Comparison of ENCODE assay signal across 8 cellular contexts in the genomic region with DNA sequence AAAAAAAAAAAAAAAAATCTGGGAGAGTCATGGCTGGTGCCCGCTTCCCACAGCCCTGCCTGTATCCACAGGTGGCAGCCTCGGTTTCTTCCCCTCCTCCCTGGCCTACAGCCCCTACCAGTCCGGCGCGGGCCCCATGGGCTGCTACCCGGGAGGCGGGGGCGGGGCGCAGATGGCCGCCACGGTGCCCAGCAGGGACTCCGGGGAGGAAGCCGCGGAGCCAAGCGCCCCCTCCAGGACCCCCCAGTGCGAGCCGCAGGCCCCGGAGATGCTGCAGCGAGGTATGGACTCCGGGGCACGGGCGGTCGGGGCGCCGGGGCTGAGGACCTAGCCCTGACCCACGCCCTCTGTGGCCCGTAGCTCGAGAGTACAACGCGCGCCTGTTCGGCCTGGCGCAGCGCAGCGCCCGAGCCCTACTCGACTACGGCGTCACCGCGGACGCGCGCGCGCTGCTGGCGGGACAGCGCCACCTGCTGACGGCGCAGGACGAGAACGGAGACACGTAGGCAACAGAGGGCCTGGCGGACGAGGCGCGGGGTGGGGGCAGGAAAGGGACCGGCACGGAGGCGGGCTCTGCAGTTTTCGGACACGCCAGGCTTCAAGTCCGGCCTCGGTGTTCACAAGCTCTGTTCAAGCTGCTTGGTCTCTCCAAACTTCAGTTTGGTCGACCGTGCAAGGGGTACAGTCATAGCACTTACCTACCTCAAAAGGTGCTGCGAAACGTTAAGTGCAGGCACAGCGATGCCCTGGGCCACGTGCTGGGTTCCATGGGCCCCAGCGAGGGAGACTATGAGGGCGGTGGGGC. TPM values are rescaled to one million over a fixed set of nuclear protein-coding genes. Genes with fewer than 3 reads are reported as not detected.
DNase-seq lines count a peak whose midpoint lies in the region; ATAC-seq and TF ChIP-seq lines count a peak whose summit lies in the region.

No MANE protein-coding gene starts in this region.

- CTCF ChIA-PET in A673 (lab: Charles Lee) = interaction anchor here (0.6 to 1.7 kb wide), 10 partner anchors 10 to 184 kb away, joined by 3 to 7 read pairs (median 4); a partner anchor contains a TSS

- H3K27me3 ChIP-seq in A673 (replicated peaks; ENCODE audit: insufficient read depth, low read depth, low read length, poor library complexity) = no peaks in the 10 kb centered on the region

- intact Hi-C loops in A673 (cut with micrococcal nuclease; ENCODE audit: unreplicated experiment) = loop anchor here (5.0 to 10.0 kb wide), 3 partner anchors 167 to 245 kb away; a partner anchor contains a TSS
- intact Hi-C loops in left colon (cut with DNase I, micrococcal nuclease) = no loop called here

- no peaks in the 10 kb centered on the region for H3K36me3 ChIP-seq in A673 (ENCODE audit: insufficient read depth, low read length, poor library complexity, severe bottlenecking)

- H3K27ac ChIP-seq in A673 (ENCODE audit: low read depth, low read length, poor library complexity, severe bottlenecking) = peak overlapping the region; percentile 86
- peak overlapping the region; percentile 75 for H3K27ac ChIP-seq in cingulate gyrus (ENCODE audit: low read depth, low read length)

- DNase-seq in A673 (ENCODE audit: low spot score) (peak; percentile 89), NCI-H446 (lab: John Stamatoyannopoulos, UW) (peak; percentile 30 to 78), left colon (peak; percentile 85 to 93)
- peak; percentile 74 to 83 for DNase-seq in activated CD4-positive, alpha-beta T cell treated with anti-CD3 and anti-CD28 coated beads for 24 hours (ENCODE audit: low read depth in 2 of 2)
- DNase-seq in stimulated activated CD4-positive, alpha-beta T cell treated with anti-CD3 and anti-CD28 coated beads, Interleukin-1b, Interleukin-23, amount 100 ng/mL, for 4 hours (ENCODE audit: low read depth in 2 of 2) = peak; percentile 79 to 81

- POLR2A ChIA-PET in A673 (lab: Charles Lee; ENCODE audit: low non-redundant PET) = interaction anchor here (0.6 kb wide), 1 partner anchor 41 kb away, joined by 3 read pairs; no protein-coding TSS in a partner anchor

- ATAC-seq in GM18519 (IDR thresholded peaks at IDR 0.05; ENCODE audit: low FRiP score, unreplicated experiment) (peak; percentile 40), HG03095 (IDR thresholded peaks at IDR 0.05; ENCODE audit: unreplicated experiment) (peak; percentile 41), left colon (peak; percentile 70)

- H3K4me1 ChIP-seq in A673 (ENCODE audit: insufficient read depth, low read length, poor library complexity, severe bottlenecking) = peaks cover 9% of the 10 kb centered on the region

- H3K4me3 ChIP-seq in A673 (ENCODE audit: low read depth, low read length, poor library complexity, severe bottlenecking) = peak overlapping the region; percentile 65

- BruUV-seq in A673 (replicated peaks; lab: Mats Ljungman, UMichigan) = no TSS peak

- H3K9me3 ChIP-seq in A673 (ENCODE audit: low read depth, low read length, poor library complexity, severe bottlenecking) = no peaks in the 10 kb centered on the region

- TF ChIP-seq CTCF in A673 (conservative IDR thresholded peaks at IDR 0.05; ENCODE audit: low read depth, low read length) = peak; percentile 97

RNA-seq across cellular contexts. Expression of a gene that starts 3.9 kb away (rescaled TPM):
- 29.8 and 33.2 TPM in 2 replicates for total RNA-seq in A673 (2021)
- total RNA-seq in left colon = 10 to 100 TPM; 17.0 to 37.6 TPM

RNA-seq across cellular contexts. Expression of a gene that starts 19.2 kb away (rescaled TPM):
- total RNA-seq in A673 (2021) = 5.8 and 7.3 TPM in 2 replicates
- total RNA-seq in left colon = 10 to 100 TPM in 1 of 2 donors, 1 to 10 TPM in 1; 4.1 to 26.1 TPM

RNA-seq across cellular contexts. Expression of a gene that starts 21.2 kb away (rescaled TPM):
- total RNA-seq in A673 (2021) (8.9 and 11.6 TPM in 2 replicates), left colon (10 to 100 TPM; 22.5 to 27.8 TPM)

RNA-seq across cellular contexts. Expression of a gene that starts 33.0 kb away (rescaled TPM):
- 63.7 and 72.1 TPM in 2 replicates for total RNA-seq in A673 (2021)
- 10 to 100 TPM; 25.4 to 27.8 TPM for total RNA-seq in left colon

RNA-seq across cellular contexts. Expression of a gene that starts 51.9 kb away (rescaled TPM):
- total RNA-seq in A673 (2021) (0.42 TPM in 1 of 2 replicates, not detected in the other), left colon (1 to 10 TPM; 2.1 to 2.2 TPM)

Comparison
In these comparisons a context has a peak if more than half of its experiments do, and no peak if none do; other contexts are left out.
1. Peak in every context shown above with its lines: DNase-seq, ATAC-seq, H3K4me3 ChIP-seq and H3K27ac ChIP-seq.